Comparison of ENCODE assay signal across 8 cellular contexts in the genomic region with DNA sequence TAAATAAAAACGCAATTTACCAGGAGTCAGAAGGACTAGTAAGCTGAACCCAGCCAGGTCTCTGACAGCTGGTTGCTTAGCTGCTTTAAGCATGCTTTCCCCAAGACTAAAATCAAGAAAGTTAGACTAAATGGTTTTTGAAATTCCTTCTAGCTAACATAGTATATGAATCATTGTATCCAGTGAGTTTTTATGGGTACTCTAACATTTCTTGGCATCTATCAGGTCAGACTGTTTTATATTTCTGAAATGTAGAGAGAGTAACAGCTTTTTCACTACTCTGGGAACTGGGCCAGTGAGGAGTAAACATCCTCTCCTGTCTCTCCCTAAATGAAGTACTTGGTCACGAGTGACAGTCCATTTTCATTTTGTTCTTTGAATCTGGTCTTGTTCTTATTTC. TPM values are rescaled to one million over a fixed set of nuclear protein-coding genes. Genes with fewer than 3 reads are reported as not detected.
DNase-seq lines count a peak whose midpoint lies in the region; ATAC-seq, FAIRE-seq and TF ChIP-seq lines count a peak whose summit lies in the region.

No MANE protein-coding gene starts in this region.

- H2AFZ ChIP-seq in astrocyte (ENCODE audit: low read depth, low read length) (no peak overlapping the region), keratinocyte (ENCODE audit: control insufficient read depth, low read length) (no peak overlapping the region)

- no peak for TF ChIP-seq POLR2A in upper lobe of left lung (IDR thresholded peaks at IDR 0.05)

- H3K27ac Mint-ChIP-seq in astrocyte (ENCODE audit: unreplicated experiment), result peak overlapping the region; percentile 43

- WGBS in upper lobe of left lung, 2 donors, result 20 to 30% methylated on average over 2 of the region's 2 CpGs

- peak; percentile 35 for DNase-seq in NCI-H2107 treated with DMSO at 0.1 percent for 48 hours (lab: John Stamatoyannopoulos, UW; ENCODE audit: unreplicated experiment)
- no peak for DNase-seq in NCI-H2107 (lab: John Stamatoyannopoulos, UW)
- peak; percentile 94 for DNase-seq in astrocyte (ENCODE audit: low read depth)
- no peak for DNase-seq in keratinocyte (ENCODE audit: low read depth, low spot score)
- no peak for DNase-seq in upper lobe of left lung

- H3K4me1 ChIP-seq in astrocyte (ENCODE audit: insufficient read depth, low read length) (peaks cover 14% of the 10 kb centered on the region), keratinocyte (ENCODE audit: control insufficient read depth, extremely low read depth, insufficient read depth, low read length) (peaks cover 8% of the 10 kb centered on the region), upper lobe of left lung (peaks cover 8 to 33% (median 18%) of the 10 kb centered on the region in 4 donors)

- no peak overlapping the region for H3K4me3 ChIP-seq in astrocyte (ENCODE audit: insufficient read depth, low read depth, low read length)
- H3K4me3 ChIP-seq in keratinocyte (ENCODE audit: control insufficient read depth in 2 of 3, extremely low read depth in 1 of 3, insufficient read depth in 2 of 3, low read depth in 1 of 3, low read length in 3 of 3), result no peak overlapping the region
- H3K4me3 ChIP-seq in upper lobe of left lung, result no peak overlapping the region

- TF ChIP-seq EP300 in upper lobe of left lung (IDR thresholded peaks at IDR 0.05), result no peak

- H4K20me1 ChIP-seq in astrocyte (ENCODE audit: insufficient read depth, low read length), result peaks cover 72% of the 10 kb centered on the region
- peaks cover under 1% of the 10 kb centered on the region for H4K20me1 ChIP-seq in keratinocyte (ENCODE audit: control insufficient read depth, extremely low read depth, insufficient read depth, low read length)

- peaks cover 4% of the 10 kb centered on the region for H3K9me1 ChIP-seq in keratinocyte (ENCODE audit: control insufficient read depth, extremely low read depth, insufficient read depth, low read length)

- H3K4me2 ChIP-seq in astrocyte (ENCODE audit: low read length) (peak overlapping the region; percentile 68), keratinocyte (ENCODE audit: control insufficient read depth, extremely low read depth, insufficient read depth, low read depth, low read length) (peak overlapping the region; percentile 41)

- peaks cover 22% of the 10 kb centered on the region for H3K4me1 Mint-ChIP-seq in astrocyte (ENCODE audit: low read depth, unreplicated experiment)

- H3K79me2 ChIP-seq in astrocyte (ENCODE audit: insufficient read depth, low read length) (peaks cover 87% of the 10 kb centered on the region), keratinocyte (ENCODE audit: control insufficient read depth, insufficient read depth, low read length) (peaks cover 54% of the 10 kb centered on the region)

- no peaks in the 10 kb centered on the region for H3K27me3 Mint-ChIP-seq in astrocyte (ENCODE audit: low read depth, unreplicated experiment)

- H3K27ac ChIP-seq in astrocyte (ENCODE audit: low read depth, low read length) (peak overlapping the region; percentile 26), keratinocyte (ENCODE audit: control insufficient read depth, insufficient read depth, low read length) (no peak overlapping the region), upper lobe of left lung (peak overlapping the region; percentile 32 to 78 (median 44))

- peak; percentile 37 to 83 for ATAC-seq in upper lobe of left lung (ENCODE audit: low FRiP score in 2 of 2)
- ATAC-seq in HG02759 (IDR thresholded peaks at IDR 0.05; ENCODE audit: unreplicated experiment), result no peak
- no peak for ATAC-seq in HG03135 (IDR thresholded peaks at IDR 0.05; ENCODE audit: unreplicated experiment)
- ATAC-seq in GM18870 (IDR thresholded peaks at IDR 0.05; ENCODE audit: unreplicated experiment), result no peak

- no peak for TF ChIP-seq CTCF in astrocyte (IDR thresholded peaks at IDR 0.05; ENCODE audit: insufficient read depth, low read depth, low read length)
- TF ChIP-seq CTCF in keratinocyte (optimal IDR thresholded peaks at IDR 0.05 in 1 of 3, IDR thresholded peaks at IDR 0.05 in 1 of 3, conservative IDR thresholded peaks at IDR 0.05 in 1 of 3; ENCODE audit: extremely low read depth in 1 of 3, insufficient read depth in 2 of 3, low read length in 3 of 3), result no peak
- TF ChIP-seq CTCF in upper lobe of left lung (IDR thresholded peaks at IDR 0.05), result no peak

- H3K9ac ChIP-seq in astrocyte (ENCODE audit: low read length), result peak overlapping the region; percentile 21
- H3K9ac ChIP-seq in keratinocyte (ENCODE audit: control insufficient read depth, extremely low read depth, insufficient read depth, low read length), result no peak overlapping the region

- H3K36me3 ChIP-seq in astrocyte (ENCODE audit: insufficient read depth, low read length) (no peaks in the 10 kb centered on the region), keratinocyte (ENCODE audit: control insufficient read depth in 2 of 2, extremely low read depth in 1 of 2, insufficient read depth in 2 of 2, low read length in 2 of 2) (peaks cover 2 to 3% of the 10 kb centered on the region in 2 experiments), upper lobe of left lung (peaks cover 0 to 6% (median 0%) of the 10 kb centered on the region in 4 donors)

- peaks cover 9% of the 10 kb centered on the region for H3K36me3 Mint-ChIP-seq in astrocyte (ENCODE audit: low read depth, unreplicated experiment)

- no peak overlapping the region for H3K4me3 Mint-ChIP-seq in astrocyte (ENCODE audit: unreplicated experiment)

- H3K27me3 ChIP-seq in astrocyte (ENCODE audit: insufficient read depth, low read length) (no peaks in the 10 kb centered on the region), keratinocyte (ENCODE audit: control insufficient read depth, extremely low read depth, insufficient read depth, low read length) (no peaks in the 10 kb centered on the region), upper lobe of left lung (no peaks in the 10 kb centered on the region)

- H3K9me3 ChIP-seq in astrocyte (ENCODE audit: insufficient read depth, low read depth, low read length) (no peaks in the 10 kb centered on the region), keratinocyte (ENCODE audit: control insufficient read depth, low read depth, low read length) (no peaks in the 10 kb centered on the region), upper lobe of left lung (peaks cover 4 to 12% (median 6%) of the 10 kb centered on the region in 4 donors)

- dilution Hi-C loops in keratinocyte (cut with MboI; ENCODE audit: extremely low pct_ligation_motif_present, low sequenced_read_pairs), result no loop called here

- peaks cover 8% of the 10 kb centered on the region for H3K9me3 Mint-ChIP-seq in astrocyte (ENCODE audit: unreplicated experiment)

- FAIRE-seq in astrocyte (lab: Jason Lieb, UNC) (peak; percentile 97), keratinocyte (lab: Jason Lieb, UNC) (peak; percentile 62)

RNA-seq across cellular contexts. Expression of a gene that starts 47.4 kb away (rescaled TPM):
- total RNA-seq in astrocyte, result 32.7 and 37.5 TPM in 2 replicates
- 20.8 to 30.8 TPM (median 22.9 TPM) in 3 replicates for polyA plus RNA-seq in keratinocyte
- 54.9 TPM for polyA plus RNA-seq in keratinocyte (2011; ENCODE audit: low read depth)
- 6.7 and 13.6 TPM in 2 replicates for polyA plus RNA-seq in keratinocyte (2011; cell fraction: cytosol; rRNA removed)
- 32.7 and 52.0 TPM in 2 replicates for polyA plus RNA-seq in keratinocyte (2011; cell fraction: nucleus; rRNA removed)
- polyA plus RNA-seq in keratinocyte (2012; ENCODE audit: low replicate concordance), result 15.4 and 20.1 TPM in 2 replicates
- polyA minus RNA-seq in keratinocyte, result 9.3 to 53.0 TPM (median 25.0 TPM) in 3 replicates
- 21.5 TPM for polyA minus RNA-seq in keratinocyte (2011; cell fraction: cytosol; rRNA and poly(A)+ RNA removed)
- 54.3 and 101 TPM in 2 replicates for polyA minus RNA-seq in keratinocyte (2011; cell fraction: nucleus; rRNA and poly(A)+ RNA removed)
- 100 to 1,000 TPM in 1 of 6 donors, 10 to 100 TPM in 5; 33.0 to 108 (median 37.6) TPM for total RNA-seq in upper lobe of left lung

Comparison
In these comparisons a context has a peak if more than half of its experiments do, and no peak if none do; other contexts are left out.
1. DNase-seq: peak in NCI-H2107 treated with DMSO at 0.1 percent for 48 hours (single experiment) and astrocyte (single experiment); none in NCI-H2107 (single experiment), keratinocyte (single experiment) and upper lobe of left lung (0 of 2).
2. ATAC-seq: peak in upper lobe of left lung (2 of 2); none in HG02759 (single experiment), HG03135 (single experiment) and GM18870 (single experiment).